ENCODE assay signal across 12 cellular contexts in genomic region chr14:67821121-67821520, GRCh38. TPM values are rescaled to one million over a fixed set of nuclear protein-coding genes. Genes with fewer than 3 reads are reported as not detected.
DNase-seq lines count a peak whose midpoint lies in the region; ATAC-seq and TF ChIP-seq lines count a peak whose summit lies in the region.
"Had no signal": no experiment of that assay in that cellular context is flagged by ENCODE, and none has a peak within 500 bp of the region (broad histone marks: within the 10 kb centered on the region; RNA-seq: fewer than 3 reads in every experiment).

No MANE protein-coding gene starts in this region.

- H3F3A ChIP-seq in Loucy (ENCODE audit: low read depth) = no peaks in the 10 kb centered on the region

- peaks cover 23% of the 10 kb centered on the region for H3K4me1 Mint-ChIP-seq in activated CD4-positive, alpha-beta T cell treated with anti-CD3 and anti-CD28 coated beads, Interleukin-2, amount 10 ng/mL, durations not matched to agents 24 days and 14 days

- no peaks in the 10 kb centered on the region for H4K20me1 ChIP-seq in Loucy (ENCODE audit: insufficient read depth, low read length, poor library complexity, severe bottlenecking)
- H4K20me1 ChIP-seq in mammary epithelial cell (ENCODE audit: insufficient read depth, low read length) = no peaks in the 10 kb centered on the region
- H4K20me1 ChIP-seq in osteoblast (ENCODE audit: insufficient read depth, low read length) = no peaks in the 10 kb centered on the region

- intact Hi-C loops in activated CD4-positive, alpha-beta T cell treated with anti-CD3 and anti-CD28 coated beads, Interleukin-2, amount 10 ng/mL, durations not matched to agents 24 days and 14 days (cut with micrococcal nuclease) = no loop called here
- intact Hi-C loops in mammary epithelial cell (cut with micrococcal nuclease) = no loop called here

- H3K4me3 Mint-ChIP-seq in activated CD4-positive, alpha-beta T cell treated with anti-CD3 and anti-CD28 coated beads, Interleukin-2, amount 10 ng/mL, durations not matched to agents 24 days and 14 days = peak overlapping the region; percentile 99

- H3K27me3 ChIP-seq in Loucy (ENCODE audit: insufficient read depth, low read length, poor library complexity, severe bottlenecking) (no peaks in the 10 kb centered on the region), mammary epithelial cell (ENCODE audit: insufficient read depth, low read length) (no peaks in the 10 kb centered on the region), osteoblast (ENCODE audit: insufficient read depth, low read length) (no peaks in the 10 kb centered on the region), MG63 (no peaks in the 10 kb centered on the region)
- H3K27me3 ChIP-seq: SJSA1 had no signal

- peaks cover 1% of the 10 kb centered on the region for H3K36me3 Mint-ChIP-seq in activated CD4-positive, alpha-beta T cell treated with anti-CD3 and anti-CD28 coated beads, Interleukin-2, amount 10 ng/mL, durations not matched to agents 24 days and 14 days (ENCODE audit: low read depth)

- no peaks in the 10 kb centered on the region for H3K9me2 ChIP-seq in Loucy (replicated peaks; ENCODE audit: low read depth, low read length)

- no peak for DNase-seq in activated CD4-positive, alpha-beta T cell treated with anti-CD3 and anti-CD28 coated beads, Interleukin-2, amount 10 ng/mL, durations not matched to agents 24 days and 14 days
- DNase-seq in activated CD4-positive, alpha-beta T cell treated with anti-CD3 and anti-CD28 coated beads, Interleukin-2, amount 50 U/mL, for 1 hour = no peak
- DNase-seq in mammary epithelial cell (no peak), osteoblast (ENCODE audit: insufficient read length, low spot score, missing footprints) (no peak), MG63 (no peak)
- DNase-seq: activated CD4-positive, alpha-beta T cell treated with anti-CD3 and anti-CD28 coated beads for 4 hours; glutamatergic neuron; NCI-H774 had no signal

- no peaks in the 10 kb centered on the region for H3K27me3 Mint-ChIP-seq in activated CD4-positive, alpha-beta T cell treated with anti-CD3 and anti-CD28 coated beads, Interleukin-2, amount 10 ng/mL, durations not matched to agents 24 days and 14 days

- in situ Hi-C loops in mammary epithelial cell (cut with MboI; ENCODE audit: low sequenced_read_pairs in 2 of 2) = no loop called here

- peak overlapping the region; percentile 44; the same call in 1 of the 2 replicates for H2AFZ ChIP-seq in Loucy (ENCODE audit: low read length)
- peak overlapping the region; percentile 95 for H2AFZ ChIP-seq in mammary epithelial cell (ENCODE audit: low read depth, low read length)
- H2AFZ ChIP-seq in osteoblast (ENCODE audit: low read length) = peak overlapping the region; percentile 95

- H3K4me2 ChIP-seq in Loucy (ENCODE audit: low read depth, low read length, poor library complexity, severe bottlenecking) (peak overlapping the region; percentile 78), mammary epithelial cell (ENCODE audit: insufficient read depth, low read depth, low read length) (peak overlapping the region; percentile 90), osteoblast (ENCODE audit: insufficient read depth, low read length) (peak overlapping the region; percentile 93)

- H3K4me3 ChIP-seq in Loucy (ENCODE audit: low read length, poor library complexity, severe bottlenecking) (peak overlapping the region; percentile 88), mammary epithelial cell (replicated peaks in 1 of 3; ENCODE audit: insufficient read depth in 1 of 3, low read depth in 2 of 3, low read length in 3 of 3) (no peak overlapping the region), osteoblast (ENCODE audit: insufficient read depth, low read length) (no peak overlapping the region), MG63 (no peak overlapping the region)

- CTCF ChIA-PET in mammary epithelial cell (lab: Charles Lee; ENCODE audit: low non-redundant PET) = interaction anchor here (0.7 kb wide), 1 partner anchor 384 kb away, joined by 18 read pairs; no protein-coding TSS in a partner anchor

- BruUV-seq in mammary epithelial cell (replicated peaks; lab: Mats Ljungman, UMichigan) = no TSS peak

- H3K79me2 ChIP-seq in Loucy (ENCODE audit: insufficient read depth, low read length) (peaks cover 14% of the 10 kb centered on the region), mammary epithelial cell (ENCODE audit: insufficient read depth, low read length) (peaks cover 2% of the 10 kb centered on the region), osteoblast (ENCODE audit: insufficient read depth, low read length) (peaks cover 2% of the 10 kb centered on the region)

- H3K9ac ChIP-seq in Loucy (ENCODE audit: low read depth, low read length, poor library complexity, severe bottlenecking) (peak overlapping the region; percentile 83), mammary epithelial cell (ENCODE audit: insufficient read depth, low read length) (no peak overlapping the region)

- no peak for ATAC-seq in HG02678 (IDR thresholded peaks at IDR 0.05; ENCODE audit: unreplicated experiment)
- ATAC-seq in HG03571 (IDR thresholded peaks at IDR 0.05; ENCODE audit: unreplicated experiment) = no peak

- peaks cover 3% of the 10 kb centered on the region for H3K9me3 Mint-ChIP-seq in activated CD4-positive, alpha-beta T cell treated with anti-CD3 and anti-CD28 coated beads, Interleukin-2, amount 10 ng/mL, durations not matched to agents 24 days and 14 days

- H3K27ac ChIP-seq in mammary epithelial cell (ENCODE audit: insufficient read depth, low read depth, low read length) = no peak overlapping the region
- H3K27ac ChIP-seq in osteoblast (ENCODE audit: low read depth, low read length) = peak overlapping the region; percentile 92
- H3K27ac ChIP-seq: SJSA1 had no signal

- dilution Hi-C loops in mammary epithelial cell (cut with HindIII; ENCODE audit: low sequenced_read_pairs) = no loop called here

- H3K9me3 ChIP-seq in Loucy (ENCODE audit: insufficient read depth, low read depth, low read length) = no peaks in the 10 kb centered on the region
- no peaks in the 10 kb centered on the region for H3K9me3 ChIP-seq in mammary epithelial cell (replicated peaks; ENCODE audit: insufficient read depth, low read length)
- H3K9me3 ChIP-seq in osteoblast (ENCODE audit: low read depth, low read length) = no peaks in the 10 kb centered on the region
- no peaks in the 10 kb centered on the region for H3K9me3 ChIP-seq in MG63
- H3K9me3 ChIP-seq: SJSA1 had no signal

- H3K27ac Mint-ChIP-seq in activated CD4-positive, alpha-beta T cell treated with anti-CD3 and anti-CD28 coated beads, Interleukin-2, amount 10 ng/mL, durations not matched to agents 24 days and 14 days = peak overlapping the region; percentile 96

- no peak for TF ChIP-seq CTCF in Loucy (conservative IDR thresholded peaks at IDR 0.05; ENCODE audit: low read length)
- no peak for TF ChIP-seq CTCF in mammary epithelial cell (conservative IDR thresholded peaks at IDR 0.05 in 1 of 2, IDR thresholded peaks at IDR 0.05 in 1 of 2; ENCODE audit: extremely low read depth in 1 of 2, insufficient read depth in 1 of 2, low read depth in 1 of 2, low read length in 2 of 2)
- no peak for TF ChIP-seq CTCF in osteoblast (IDR thresholded peaks at IDR 0.05; ENCODE audit: extremely low read depth, low read depth, low read length)

- peaks cover 15% of the 10 kb centered on the region for H3K4me1 ChIP-seq in Loucy (ENCODE audit: insufficient read depth, low read length, poor library complexity, severe bottlenecking)
- peaks cover 11% of the 10 kb centered on the region for H3K4me1 ChIP-seq in mammary epithelial cell (ENCODE audit: insufficient read depth, low read length)
- peaks cover 14% of the 10 kb centered on the region for H3K4me1 ChIP-seq in osteoblast (ENCODE audit: insufficient read depth, low read length)

- H3K36me3 ChIP-seq in Loucy (ENCODE audit: insufficient read depth, low read length) (no peaks in the 10 kb centered on the region), mammary epithelial cell (ENCODE audit: insufficient read depth, low read length) (no peaks in the 10 kb centered on the region), osteoblast (ENCODE audit: insufficient read depth, low read length) (no peaks in the 10 kb centered on the region), MG63 (no peaks in the 10 kb centered on the region)

RNA-seq across cellular contexts. Expression of gene RAD51B, which starts 1.5 kb away (rescaled TPM):
- total RNA-seq in activated CD4-positive, alpha-beta T cell treated with anti-CD3 and anti-CD28 coated beads, Interleukin-2, amount 10 ng/mL, durations not matched to agents 24 days and 14 days = 28.5 and 29.3 TPM in 2 replicates
- total RNA-seq in mammary epithelial cell (10 to 100 TPM; 23.0 to 29.3 TPM), osteoblast (13.8 and 22.4 TPM in 2 replicates)
- polyA plus RNA-seq in mammary epithelial cell = 8.7 TPM
- polyA minus RNA-seq in mammary epithelial cell = 3.4 TPM
- total RNA-seq in MG63 (2014; rRNA removed; shearing (Covaris generic); ENCODE audit: low replicate concordance) = 2.6 and 7.2 TPM in 2 replicates

RNA-seq across cellular contexts. Expression of gene ZFYVE26, which starts 4.7 kb away (rescaled TPM):
- 13.5 and 15.8 TPM in 2 replicates for total RNA-seq in activated CD4-positive, alpha-beta T cell treated with anti-CD3 and anti-CD28 coated beads, Interleukin-2, amount 10 ng/mL, durations not matched to agents 24 days and 14 days
- total RNA-seq in mammary epithelial cell = 10 to 100 TPM; 15.0 to 25.8 TPM
- 6.3 TPM for polyA plus RNA-seq in mammary epithelial cell
- 19.1 TPM for polyA minus RNA-seq in mammary epithelial cell
- 37.6 and 43.0 TPM in 2 replicates for total RNA-seq in osteoblast
- 3.3 and 9.7 TPM in 2 replicates for total RNA-seq in MG63 (2014; rRNA removed; shearing (Covaris generic); ENCODE audit: low replicate concordance)

Comparison
In these comparisons a context has a peak if more than half of its experiments do, and no peak if none do; other contexts are left out.
1. H2AFZ ChIP-seq: peak in every context shown above with its lines; median percentile 95 in mammary epithelial cell; 95 in osteoblast; 44 in Loucy.